ENCODE assay signal across 26 cellular contexts in genomic region chr1:21162740-21163464, GRCh38. TPM values are rescaled to one million over a fixed set of nuclear protein-coding genes. Genes with fewer than 3 reads are reported as not detected.
DNase-seq lines count a peak whose midpoint lies in the region; ATAC-seq and TF ChIP-seq lines count a peak whose summit lies in the region.
"Had no signal": no experiment of that assay in that cellular context is flagged by ENCODE, and none has a peak within 500 bp of the region (broad histone marks: within the 10 kb centered on the region; RNA-seq: fewer than 3 reads in every experiment).

No MANE protein-coding gene starts in this region.

- H3K9me3 ChIP-seq in SK-N-MC (ENCODE audit: low read depth, low read length) (no peaks in the 10 kb centered on the region), right lobe of liver (no peaks in the 10 kb centered on the region)
- H3K9me3 ChIP-seq: Peyer's patch had no signal

- peaks cover 0 to 19% (median 6%) of the 10 kb centered on the region in 4 donors for H3K4me1 ChIP-seq in right lobe of liver
- H3K4me1 ChIP-seq: Peyer's patch had no signal

- peak; percentile 13 for DNase-seq in DMS79 treated with DMSO at 0.1 percent for 48 hours (lab: John Stamatoyannopoulos, UW)
- no peak for DNase-seq in SK-N-MC (ENCODE audit: low read depth, low spot score)
- DNase-seq in right lobe of liver: no peak
- DNase-seq in stimulated activated naive B cell treated with anti-CD40 and anti-IgM and Interleukin-4, amounts not matched to agents 10 μg/mL and 1 μg/mL and 100 μg/mL, for 72 hours: no peak
- no peak for DNase-seq in NCI-H748 (lab: John Stamatoyannopoulos, UW; ENCODE audit: unreplicated experiment)
- DNase-seq: activated CD4-positive, alpha-beta T cell treated with anti-CD3 and anti-CD28 coated beads for 48 hours; activated T-cell treated with anti-CD3 and anti-CD28 coated beads, Interleukin-2, amount 50 U/mL, for 4 hours; brain microvascular endothelial cell; effector memory CD4-positive, alpha-beta T cell; foreskin fibroblast; kidney glomerular epithelial cell; MV-4-11; NCI-H146; NCI-H524; occipital lobe; Peyer's patch; retina; SHP77 treated with DMSO at 0.1 percent for 48 hours; stimulated activated CD4-positive, alpha-beta T cell treated with anti-CD3 and anti-CD28 coated beads, Interleukin-1b, Interleukin-23, amount 100 ng/mL, for 48 hours; stimulated activated CD8-positive, alpha-beta memory T cell treated with anti-CD3 and anti-CD28 coated beads, Interleukin-4, amount 100 ng/mL, for 48 hours had no signal

- H3K36me3 Mint-ChIP-seq in stimulated activated naive B cell treated with anti-CD40 and anti-IgM and Interleukin-4, amounts not matched to agents 10 μg/mL and 1 μg/mL and 100 μg/mL, for 72 hours: peaks cover 45 to 64% of the 10 kb centered on the region in 2 donors

- no peaks in the 10 kb centered on the region for H3K27me3 ChIP-seq in right lobe of liver
- H3K27me3 ChIP-seq: brain microvascular endothelial cell, Peyer's patch had no signal

- H3K4me1 Mint-ChIP-seq in stimulated activated naive B cell treated with anti-CD40 and anti-IgM and Interleukin-4, amounts not matched to agents 10 μg/mL and 1 μg/mL and 100 μg/mL, for 72 hours: peaks cover 24 to 46% of the 10 kb centered on the region in 2 donors

- H3K9me3 Mint-ChIP-seq in stimulated activated naive B cell treated with anti-CD40 and anti-IgM and Interleukin-4, amounts not matched to agents 10 μg/mL and 1 μg/mL and 100 μg/mL, for 72 hours: peaks cover 0 to 4% of the 10 kb centered on the region in 2 donors
- H3K9me3 Mint-ChIP-seq: activated T-cell treated with anti-CD3 and anti-CD28 coated beads, Interleukin-2, amount 50 U/mL, for 4 hours; memory B cell had no signal

- H3K4me3 ChIP-seq in SK-N-MC (0 out of 2 replicates have a peak overlapping the region, but pooled peaks have one; percentile 4), right lobe of liver (no peak overlapping the region)
- H3K4me3 ChIP-seq: Peyer's patch, smooth muscle cell had no signal

- peak overlapping the region; percentile 45 for H3K9ac ChIP-seq in SK-N-MC (ENCODE audit: insufficient read length)

- peak; percentile 54 to 83 (median 74) for ATAC-seq in right lobe of liver
- no peak for ATAC-seq in stimulated activated naive B cell treated with anti-CD40 and anti-IgM and Interleukin-4, amounts not matched to agents 10 μg/mL and 1 μg/mL and 100 μg/mL, for 72 hours (replicated peaks)
- ATAC-seq in HG02884 (IDR thresholded peaks at IDR 0.05; ENCODE audit: unreplicated experiment): no peak
- ATAC-seq in GM19463 (IDR thresholded peaks at IDR 0.05; ENCODE audit: unreplicated experiment): no peak
- ATAC-seq: activated T-cell treated with anti-CD3 and anti-CD28 coated beads, Interleukin-2, amount 50 U/mL, for 4 hours; esophagus mucosa had no signal

- intact Hi-C loops in right lobe of liver (cut with DNase I): no loop called here

- TF ChIP-seq POLR2A in right lobe of liver (IDR thresholded peaks at IDR 0.05): no peak

- TF ChIP-seq CTCF in right lobe of liver (IDR thresholded peaks at IDR 0.05): no peak

- H3K27ac ChIP-seq in SK-N-MC: peak overlapping the region; percentile 82
- H3K27ac ChIP-seq in right lobe of liver: peak overlapping the region in 1 of 3 donors; percentile 53
- H3K27ac ChIP-seq: brain microvascular endothelial cell, Peyer's patch had no signal

- H3K27me3 Mint-ChIP-seq in stimulated activated naive B cell treated with anti-CD40 and anti-IgM and Interleukin-4, amounts not matched to agents 10 μg/mL and 1 μg/mL and 100 μg/mL, for 72 hours: no peaks in the 10 kb centered on the region
- H3K27me3 Mint-ChIP-seq: memory B cell, type B pancreatic cell had no signal

- peaks cover 70% of the 10 kb centered on the region for H3K36me3 ChIP-seq in SK-N-MC (ENCODE audit: insufficient read depth, low read length)
- no peaks in the 10 kb centered on the region for H3K36me3 ChIP-seq in right lobe of liver

- peak overlapping the region; percentile 47 for H3K27ac Mint-ChIP-seq in stimulated activated naive B cell treated with anti-CD40 and anti-IgM and Interleukin-4, amounts not matched to agents 10 μg/mL and 1 μg/mL and 100 μg/mL, for 72 hours
- H3K27ac Mint-ChIP-seq: memory B cell, type B pancreatic cell had no signal

- peak overlapping the region in 1 of 2 donors; percentile 3 for H3K4me3 Mint-ChIP-seq in stimulated activated naive B cell treated with anti-CD40 and anti-IgM and Interleukin-4, amounts not matched to agents 10 μg/mL and 1 μg/mL and 100 μg/mL, for 72 hours
- H3K4me3 Mint-ChIP-seq: activated T-cell treated with anti-CD3 and anti-CD28 coated beads, Interleukin-2, amount 50 U/mL, for 4 hours; memory B cell; type B pancreatic cell had no signal

RNA-seq across cellular contexts. Expression of gene EIF4G3, which starts 13.8 kb away (rescaled TPM):
- 10 to 100 TPM; 14.4 to 29.9 (median 23.5) TPM for total RNA-seq in right lobe of liver

Comparison
In these comparisons a context has a peak if more than half of its experiments do, and no peak if none do; other contexts are left out.
1. ATAC-seq: peak in right lobe of liver (4 of 4); none in stimulated activated naive B cell treated with anti-CD40 and anti-IgM and Interleukin-4, amounts not matched to agents 10 μg/mL and 1 μg/mL and 100 μg/mL, for 72 hours (0 of 2), HG02884 (single experiment) and GM19463 (single experiment).